ENCODE assay signal across 8 cellular contexts in the genomic region with DNA sequence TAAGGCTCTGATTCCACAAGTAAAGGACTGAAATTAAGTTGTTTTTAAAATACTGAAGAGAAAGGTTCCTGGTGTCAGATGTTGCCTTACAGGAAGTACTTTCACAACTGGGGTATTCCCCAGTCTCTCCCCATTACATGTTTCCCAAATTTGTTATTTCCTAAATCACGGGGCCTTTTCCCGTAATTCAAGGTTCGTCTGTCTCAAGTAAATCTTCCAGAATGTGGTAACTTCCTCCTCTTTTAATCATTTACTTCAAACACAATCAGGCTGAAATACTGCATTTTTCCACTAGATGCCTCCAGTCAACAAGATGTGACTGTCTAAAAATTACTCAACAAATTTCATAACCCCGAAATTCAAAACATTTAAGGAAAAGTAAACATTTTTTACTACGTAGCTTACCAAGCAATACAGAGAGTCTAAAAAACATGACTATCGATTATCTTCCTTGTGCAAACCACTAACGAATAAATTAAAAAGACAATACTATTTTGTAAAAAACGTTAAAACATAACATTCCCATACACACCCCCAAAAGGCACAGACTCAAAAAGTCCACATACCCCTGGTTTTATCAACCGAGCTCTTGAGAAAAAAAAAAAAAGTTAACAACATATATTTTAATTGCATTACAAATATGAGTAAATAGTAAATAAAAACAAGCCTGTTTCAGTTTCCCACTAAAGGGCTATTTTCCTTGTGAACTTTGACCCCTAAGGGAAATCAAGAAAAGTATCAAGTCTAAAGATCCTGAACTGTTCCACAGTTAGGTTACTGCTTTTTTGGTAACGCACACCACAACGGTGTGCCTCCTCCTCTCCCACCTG. TPM values are rescaled to one million over a fixed set of nuclear protein-coding genes. Genes with fewer than 3 reads are reported as not detected.
DNase-seq lines count a peak whose midpoint lies in the region; ATAC-seq and TF ChIP-seq lines count a peak whose summit lies in the region.

No MANE protein-coding gene starts in this region.

- TF ChIP-seq POLR2A in tibial nerve (IDR thresholded peaks at IDR 0.05), result no peak

- H3K4me3 ChIP-seq in HUES6 (ENCODE audit: low read depth, low read length) (peak overlapping the region; percentile 93), RWPE2 (ENCODE audit: severe bottlenecking) (peak overlapping the region; percentile 77), tibial nerve (peak overlapping the region; percentile 77 to 99 (median 83))

- 3 to 9% methylated on average over 11 of the region's 11 CpGs for WGBS in tibial nerve, 2 donors

- peak; percentile 7 for DNase-seq in NCI-H2196 (lab: John Stamatoyannopoulos, UW; ENCODE audit: unreplicated experiment)
- DNase-seq in NCI-H2196 treated with DMSO at 0.1 percent for 48 hours (lab: John Stamatoyannopoulos, UW; ENCODE audit: unreplicated experiment), result no peak
- no peak for DNase-seq in RWPE2 (ENCODE audit: low spot score)
- peak; percentile 91 for DNase-seq in dedifferentiated amniotic fluid mesenchymal stem cell (ENCODE audit: extremely low spot score)
- DNase-seq in medulla oblongata (ENCODE audit: extremely low spot score), result peak; percentile 91
- peak in 1 of 2 donors; percentile 87 for DNase-seq in tibial nerve (ENCODE audit: low spot score in 2 of 2)

- TF ChIP-seq EP300 in tibial nerve (IDR thresholded peaks at IDR 0.05), result peak; percentile 85 to 92

- TF ChIP-seq CTCF in RWPE2 (IDR thresholded peaks at IDR 0.05; ENCODE audit: poor library complexity, severe bottlenecking) (peak; percentile 95), tibial nerve (IDR thresholded peaks at IDR 0.05) (peak; percentile 76 to 95 (median 88))

- peaks cover 17% of the 10 kb centered on the region for H3K4me1 ChIP-seq in HUES6 (ENCODE audit: control insufficient read depth, insufficient read depth, low read length)
- H3K4me1 ChIP-seq in RWPE2 (ENCODE audit: insufficient read depth, poor library complexity, severe bottlenecking), result peaks cover 11% of the 10 kb centered on the region
- H3K4me1 ChIP-seq in tibial nerve, result peaks cover 0 to 70% (median 25%) of the 10 kb centered on the region in 4 donors

- no peak overlapping the region for H3K27ac ChIP-seq in HUES6 (ENCODE audit: low read depth, low read length)
- H3K27ac ChIP-seq in RWPE2 (ENCODE audit: poor library complexity, severe bottlenecking), result peak overlapping the region; percentile 67
- peak overlapping the region; percentile 95 to 97 (median 96) for H3K27ac ChIP-seq in tibial nerve

- no peak overlapping the region for H3K9ac ChIP-seq in HUES6 (ENCODE audit: low read length)

- peaks cover 28% of the 10 kb centered on the region for H3K36me3 ChIP-seq in HUES6 (ENCODE audit: control insufficient read depth, insufficient read depth, low read length)
- H3K36me3 ChIP-seq in RWPE2 (ENCODE audit: low read depth), result peaks cover 27% of the 10 kb centered on the region
- H3K36me3 ChIP-seq in tibial nerve, result peaks cover 0 to 32% (median 0%) of the 10 kb centered on the region in 3 donors

- H3K9me3 ChIP-seq in HUES6 (ENCODE audit: control insufficient read depth, insufficient read depth, low read depth, low read length) (no peaks in the 10 kb centered on the region), RWPE2 (ENCODE audit: severe bottlenecking) (no peaks in the 10 kb centered on the region), tibial nerve (no peaks in the 10 kb centered on the region)

- no peaks in the 10 kb centered on the region for H3K27me3 ChIP-seq in HUES6 (ENCODE audit: control insufficient read depth, insufficient read depth, low read length)
- no peaks in the 10 kb centered on the region for H3K27me3 ChIP-seq in RWPE2 (ENCODE audit: insufficient read depth, poor library complexity, severe bottlenecking)
- no peaks in the 10 kb centered on the region for H3K27me3 ChIP-seq in tibial nerve

- ATAC-seq in RWPE2 (ENCODE audit: low read depth), result no peak
- no peak for ATAC-seq in GM21528 (IDR thresholded peaks at IDR 0.05; ENCODE audit: low FRiP score, unreplicated experiment)

RNA-seq across cellular contexts. Expression of a gene that starts 1.7 kb away (rescaled TPM):
- total RNA-seq in tibial nerve, result 100 to 1,000 TPM in 3 of 4 donors, 10 to 100 TPM in 1; 95.6 to 457 (median 287) TPM

RNA-seq across cellular contexts. Expression of a gene that starts 36.0 kb away (rescaled TPM):
- total RNA-seq in tibial nerve, result 10 to 100 TPM; 69.3 to 81.4 (median 78.0) TPM

Comparison
In these comparisons a context has a peak if more than half of its experiments do, and no peak if none do; other contexts are left out.
1. DNase-seq: peak in NCI-H2196 (single experiment), dedifferentiated amniotic fluid mesenchymal stem cell (single experiment) and medulla oblongata (single experiment); none in NCI-H2196 treated with DMSO at 0.1 percent for 48 hours (single experiment) and RWPE2 (single experiment).
2. Peak in every context shown above with its lines, with median percentiles within 50 percentile points of each other: H3K4me3 ChIP-seq.